25 cellular contexts compared by ENCODE assay signal in genomic region chr1:38129971-38130370, GRCh38.
A peak's percentile ranks its signal among the peaks of the same experiment; 100 is the strongest.
DNase-seq lines count a peak whose midpoint lies in the region; ATAC-seq, FAIRE-seq and TF ChIP-seq lines count a peak whose summit lies in the region.
"Had no signal": no experiment of that assay in that cellular context is flagged by ENCODE, and none has a peak within 500 bp of the region (broad histone marks: within the 10 kb centered on the region; RNA-seq: fewer than 3 reads in every experiment).

No MANE protein-coding gene starts in this region.

- dilution Hi-C loops in endothelial cell of umbilical vein (cut with MboI; ENCODE audit: extremely low pct_ligation_motif_present, low sequenced_read_pairs): no loop called here

- H3K4me3 ChIP-seq in endothelial cell of umbilical vein (replicated peaks in 1 of 3; ENCODE audit: insufficient read depth in 1 of 3, low read depth in 1 of 3, low read length in 3 of 3) (no peak overlapping the region), smooth muscle cell (no peak overlapping the region)
- H3K4me3 ChIP-seq: BLaER1 treated with 17β-estradiol and CSF1 and Interleukin-3, amounts not matched to agents 10 nM and 100 nM; lower lobe of right lung; skin epidermis; suprapubic skin; upper lobe of left lung had no signal

- H3K4me1 ChIP-seq in endothelial cell of umbilical vein (ENCODE audit: control insufficient read depth, extremely low read depth, insufficient read depth, low read length): no peaks in the 10 kb centered on the region
- H3K4me1 ChIP-seq in smooth muscle cell (ENCODE audit: low read depth): peaks cover 12% of the 10 kb centered on the region
- H3K4me1 ChIP-seq: BLaER1 treated with 17β-estradiol and CSF1 and Interleukin-3, amounts not matched to agents 10 nM and 100 nM; lower lobe of right lung; upper lobe of left lung had no signal

- TF ChIP-seq POLR2A in H54 (IDR thresholded peaks at IDR 0.05; ENCODE audit: low read depth, low read length): no peak
- TF ChIP-seq POLR2A in endothelial cell of umbilical vein (IDR thresholded peaks at IDR 0.05; ENCODE audit: low read depth, low read length): no peak

- WGBS in smooth muscle cell (ENCODE audit: low lambda C conversion rate): 67% methylated on average over 2 of the region's 2 CpGs

- no peaks in the 10 kb centered on the region for H3K79me2 ChIP-seq in endothelial cell of umbilical vein (ENCODE audit: control insufficient read depth, insufficient read depth, low read length)
- no peaks in the 10 kb centered on the region for H3K79me2 ChIP-seq in smooth muscle cell (ENCODE audit: low read depth)

- H2AFZ ChIP-seq in endothelial cell of umbilical vein (ENCODE audit: low read depth, low read length): no peak overlapping the region
- H2AFZ ChIP-seq in smooth muscle cell (ENCODE audit: low read depth): no peak overlapping the region

- TF ChIP-seq CTCF in endothelial cell of umbilical vein (IDR thresholded peaks at IDR 0.05; ENCODE audit: extremely low read depth in 1 of 2, insufficient read depth in 1 of 2, low read depth in 1 of 2, low read length in 2 of 2): no peak
- TF ChIP-seq CTCF in smooth muscle cell (IDR thresholded peaks at IDR 0.05; ENCODE audit: borderline replicate concordance, insufficient read depth, poor library complexity, severe bottlenecking): no peak

- no peak overlapping the region for H3K4me2 ChIP-seq in endothelial cell of umbilical vein (ENCODE audit: insufficient read depth, low read length)
- H3K4me2 ChIP-seq in smooth muscle cell: no peak overlapping the region
- H3K4me2 ChIP-seq: BLaER1 treated with 17β-estradiol and CSF1 and Interleukin-3, amounts not matched to agents 10 nM and 100 nM had no signal

- POLR2A ChIA-PET in endothelial cell of umbilical vein (lab: Charles Lee): no interaction called here

- peak; percentile 62 for DNase-seq in H54 (ENCODE audit: insufficient read length, low spot score)
- DNase-seq in RPMI7951 (ENCODE audit: low read depth): peak; percentile 51
- DNase-seq in endothelial cell of umbilical vein (ENCODE audit: low read depth, low spot score): peak; percentile 24
- no peak for DNase-seq in smooth muscle cell (lab: John Stamatoyannopoulos, UW; ENCODE audit: unreplicated experiment)
- no peak for DNase-seq in NCI-H2029 (lab: John Stamatoyannopoulos, UW)
- DNase-seq: activated CD4-positive, alpha-beta memory T cell treated with anti-CD3 and anti-CD28 coated beads, Interleukin-2, amount 10 ng/mL, durations not matched to agents 7 days and 5 days; activated CD4-positive, CD25-positive, alpha-beta regulatory T cell; activated CD8-positive, alpha-beta memory T cell treated with anti-CD3 and anti-CD28 coated beads, Interleukin-2, amount 50 U/mL, for 4 hours; activated naive CD4-positive, alpha-beta T cell; activated naive CD8-positive, alpha-beta T cell treated with anti-CD3 and anti-CD28 coated beads, Interleukin-2, amount 50 U/mL, for 24 hours; cerebellar nuclear complex; DMS153; foreskin melanocyte; Kasumi-1; lower lobe of right lung; natural killer cell; NCI-H510A; stimulated activated naive CD4-positive, alpha-beta T cell; upper lobe of left lung had no signal

- ATAC-seq in GM19324 (IDR thresholded peaks at IDR 0.05; ENCODE audit: low FRiP score, unreplicated experiment) (no peak), GM21515 (IDR thresholded peaks at IDR 0.05; ENCODE audit: unreplicated experiment) (no peak)
- ATAC-seq: activated naive CD8-positive, alpha-beta T cell treated with anti-CD3 and anti-CD28 coated beads, Interleukin-2, amount 50 U/mL, for 24 hours; lower lobe of right lung; natural killer cell had no signal

- CTCF ChIA-PET in endothelial cell of umbilical vein (lab: Charles Lee): interaction anchor here (0.8 to 1.8 kb wide), 4 partner anchors 9 to 58 kb away, joined by 3 to 6 read pairs (median 4); no protein-coding TSS in a partner anchor

- no peak overlapping the region for H3K27ac ChIP-seq in endothelial cell of umbilical vein (ENCODE audit: insufficient read depth, low read depth, low read length)
- H3K27ac ChIP-seq in smooth muscle cell (ENCODE audit: low read depth): peak overlapping the region; percentile 24
- H3K27ac ChIP-seq: BLaER1 treated with 17β-estradiol and CSF1 and Interleukin-3, amounts not matched to agents 10 nM and 100 nM; lower lobe of right lung; suprapubic skin; upper lobe of left lung had no signal

- H3K9me3 ChIP-seq in endothelial cell of umbilical vein (replicated peaks; ENCODE audit: control insufficient read depth, insufficient read depth, low read length): no peaks in the 10 kb centered on the region
- H3K9me3 ChIP-seq in smooth muscle cell (replicated peaks; ENCODE audit: low read depth): no peaks in the 10 kb centered on the region
- H3K9me3 ChIP-seq: BLaER1 treated with 17β-estradiol and CSF1 and Interleukin-3, amounts not matched to agents 10 nM and 100 nM; lower lobe of right lung; suprapubic skin; upper lobe of left lung had no signal

- intact Hi-C loops in endothelial cell of umbilical vein (cut with micrococcal nuclease): no loop called here

- H3F3A ChIP-seq in smooth muscle cell (ENCODE audit: low read depth): no peaks in the 10 kb centered on the region

- no TSS peak for BruUV-seq in endothelial cell of umbilical vein (replicated peaks; lab: Mats Ljungman, UMichigan)

- no peaks in the 10 kb centered on the region for H4K20me1 ChIP-seq in endothelial cell of umbilical vein (replicated peaks; ENCODE audit: control insufficient read depth, extremely low read depth, insufficient read depth, low read length)
- no peaks in the 10 kb centered on the region for H4K20me1 ChIP-seq in smooth muscle cell (ENCODE audit: low read depth)
- H4K20me1 ChIP-seq: BLaER1 treated with 17β-estradiol and CSF1 and Interleukin-3, amounts not matched to agents 10 nM and 100 nM had no signal

- no peaks in the 10 kb centered on the region for H3K36me3 ChIP-seq in endothelial cell of umbilical vein (ENCODE audit: control insufficient read depth in 2 of 2, extremely low read depth in 1 of 2, insufficient read depth in 2 of 2, low read length in 2 of 2)
- no peaks in the 10 kb centered on the region for H3K36me3 ChIP-seq in smooth muscle cell (ENCODE audit: low read depth)
- H3K36me3 ChIP-seq: BLaER1 treated with 17β-estradiol and CSF1 and Interleukin-3, amounts not matched to agents 10 nM and 100 nM; lower lobe of right lung; suprapubic skin; upper lobe of left lung had no signal

- no peaks in the 10 kb centered on the region for H3K9me1 ChIP-seq in endothelial cell of umbilical vein (replicated peaks; ENCODE audit: control insufficient read depth, extremely low read depth, insufficient read depth, low read length)

- no peak overlapping the region for H3K9ac ChIP-seq in endothelial cell of umbilical vein (replicated peaks; ENCODE audit: extremely low read depth, insufficient read depth, low read length)
- H3K9ac ChIP-seq in smooth muscle cell (ENCODE audit: low read depth): no peak overlapping the region
- H3K9ac ChIP-seq: BLaER1 treated with 17β-estradiol and CSF1 and Interleukin-3, amounts not matched to agents 10 nM and 100 nM had no signal

- FAIRE-seq in H54 (lab: Jason Lieb, UNC) (no peak), endothelial cell of umbilical vein (lab: Jason Lieb, UNC) (peak; percentile 72)
- FAIRE-seq: G401.6 had no signal

- H3K27me3 ChIP-seq in endothelial cell of umbilical vein (ENCODE audit: control insufficient read depth in 2 of 2, insufficient read depth in 2 of 2, low read length in 2 of 2) (peaks cover 0 to 6% of the 10 kb centered on the region in 2 experiments), smooth muscle cell (ENCODE audit: low read depth) (peaks cover 9% of the 10 kb centered on the region)
- H3K27me3 ChIP-seq: BLaER1 treated with 17β-estradiol and CSF1 and Interleukin-3, amounts not matched to agents 10 nM and 100 nM had no signal

TF ChIP-seq in endothelial cell of umbilical vein, 7 proteins besides CTCF, POLR2A, EP300 and RAD21:
- TF ChIP-seq MYC (IDR thresholded peaks at IDR 0.05; ENCODE audit: low read depth, low read length): no peak
- no peak for TF ChIP-seq JUN (IDR thresholded peaks at IDR 0.05; ENCODE audit: borderline replicate concordance, insufficient read depth, insufficient read length, low read depth)
- no peak for TF ChIP-seq GATA2 (IDR thresholded peaks at IDR 0.05; ENCODE audit: insufficient read depth, insufficient read length, low read depth, low read length)
- TF ChIP-seq MAX (IDR thresholded peaks at IDR 0.05; ENCODE audit: insufficient read depth, insufficient read length): no peak
- no peak for TF ChIP-seq FOS (IDR thresholded peaks at IDR 0.05; ENCODE audit: borderline replicate concordance, insufficient read depth, low read length)
- TF ChIP-seq POLR2AphosphoS5 (IDR thresholded peaks at IDR 0.05; ENCODE audit: insufficient read depth, low read depth, low read length): no peak
- TF ChIP-seq EZH2 (IDR thresholded peaks at IDR 0.05; ENCODE audit: borderline replicate concordance, low read depth, low read length, severe bottlenecking): no peak
TF ChIP-seq in endothelial cell of umbilical vein: peak in this region for 0.

Comparison
In these comparisons a context has a peak if more than half of its experiments do, and no peak if none do; other contexts are left out.
1. DNase-seq: peak in H54 (single experiment), RPMI7951 (single experiment) and endothelial cell of umbilical vein (single experiment); none in smooth muscle cell (single experiment) and NCI-H2029 (single experiment).